Comparison of ENCODE assay signal across 10 cellular contexts in genomic region chr7:153835104-153835503, GRCh38.
DNase-seq lines count a peak whose midpoint lies in the region.
"Had no signal": no experiment of that assay in that cellular context is flagged by ENCODE, and none has a peak within 500 bp of the region (broad histone marks: within the 10 kb centered on the region; RNA-seq: fewer than 3 reads in every experiment).

No MANE protein-coding gene starts in this region.

- no peaks in the 10 kb centered on the region for H3K27me3 ChIP-seq in subcutaneous abdominal adipose tissue (ENCODE audit: control insufficient read depth in 5 of 5, insufficient read depth in 4 of 5, low read length in 5 of 5)

- no peaks in the 10 kb centered on the region for H3K36me3 ChIP-seq in subcutaneous abdominal adipose tissue (ENCODE audit: control insufficient read depth in 5 of 5, insufficient read depth in 5 of 5, low read length in 5 of 5)

- no peaks in the 10 kb centered on the region for H3K9me3 ChIP-seq in subcutaneous abdominal adipose tissue (ENCODE audit: control insufficient read depth in 5 of 5, low read length in 5 of 5)

- H3K27ac ChIP-seq in epithelial cell of prostate, result no peak overlapping the region
- peak overlapping the region; percentile 47 for H3K27ac ChIP-seq in subcutaneous abdominal adipose tissue (ENCODE audit: low read depth, low read length)

- no peak overlapping the region for H3K4me3 ChIP-seq in subcutaneous abdominal adipose tissue (ENCODE audit: low read depth in 1 of 5, low read length in 5 of 5)

- H3K9ac ChIP-seq in subcutaneous abdominal adipose tissue (ENCODE audit: low read length in 5 of 5), result no peak overlapping the region

- DNase-seq in NCI-H2171 treated with DMSO at 0.1 percent for 48 hours (lab: John Stamatoyannopoulos, UW) (peak; percentile 11), NCI-H2171 (lab: John Stamatoyannopoulos, UW) (no peak), NCI-H524 treated with DMSO at 0.1 percent for 48 hours (lab: John Stamatoyannopoulos, UW) (peak; percentile 32), epithelial cell of prostate (ENCODE audit: low read depth, low spot score) (peak; percentile 3), dedifferentiated amniotic fluid mesenchymal stem cell (ENCODE audit: extremely low spot score) (no peak), pons (ENCODE audit: low spot score) (no peak), NOMO-1 (lab: John Stamatoyannopoulos, UW; ENCODE audit: unreplicated experiment in 2 of 2) (no peak)
- DNase-seq: DMS 273 treated with DMSO at 0.1 percent for 48 hours, T1000 had no signal

- H3K4me1 ChIP-seq in subcutaneous abdominal adipose tissue (ENCODE audit: control insufficient read depth in 5 of 5, insufficient read depth in 5 of 5, low read length in 5 of 5), result peaks cover 2 to 13% (median 10%) of the 10 kb centered on the region in 5 donors

Comparison
In these comparisons a context has a peak if more than half of its experiments do, and no peak if none do; other contexts are left out.
1. DNase-seq: peak in NCI-H2171 treated with DMSO at 0.1 percent for 48 hours (single experiment), NCI-H524 treated with DMSO at 0.1 percent for 48 hours (single experiment) and epithelial cell of prostate (single experiment); none in NCI-H2171 (single experiment), dedifferentiated amniotic fluid mesenchymal stem cell (single experiment), pons (single experiment) and NOMO-1 (0 of 2).